In genomic region chr12:48979602-48980388, GRCh38 we compare ENCODE assay signal across 10 cellular contexts. TPM values are rescaled to one million over a fixed set of nuclear protein-coding genes. Genes with fewer than 3 reads are reported as not detected.
A peak's percentile ranks its signal among the peaks of the same experiment; 100 is the strongest.
DNase-seq lines count a peak whose midpoint lies in the region; ATAC-seq, FAIRE-seq and TF ChIP-seq lines count a peak whose summit lies in the region.
"Had no signal": no experiment of that assay in that cellular context is flagged by ENCODE, and none has a peak within 500 bp of the region (broad histone marks: within the 10 kb centered on the region; RNA-seq: fewer than 3 reads in every experiment).

No MANE protein-coding gene starts in this region.

- TF ChIP-seq RAD21 in GM12878 (IDR thresholded peaks at IDR 0.05; ENCODE audit: insufficient read depth, low read depth, low read length): no peak

- 2% methylated on average over 53 of the region's 55 CpGs for WGBS in GM12878 (ENCODE audit: insufficient coverage, insufficient replicate concordance, low lambda C conversion rate, missing lambda C conversion rate)
- 2% methylated on average over 55 of the region's 55 CpGs for WGBS in aorta, 2 donors

- no TSS peak for BruUV-seq in GM12878 (replicated peaks; lab: Mats Ljungman, UMichigan)

- SMC1A ChIA-PET in GM12878 (lab: Charles Lee; ENCODE audit: uncharacterized antibody, unreplicated experiment): interaction anchor here (1.0 to 2.5 kb wide), 5 partner anchors 8 to 127 kb away, joined by 3 to 13 read pairs (median 4); partner anchors contain the start of genes DDX23 and FKBP11

- DNase-seq in stimulated activated CD4-positive, alpha-beta T cell treated with anti-CD3 and anti-CD28 coated beads, Interleukin-4, amount 100 ng/mL, for 24 hours: peak; percentile 26
- DNase-seq in stimulated activated CD4-positive, alpha-beta T cell treated with anti-CD3 and anti-CD28 coated beads, Interleukin-12 subunit alpha, Interleukin-12 subunit beta, amount 100 ng/mL, for 4 hours: no peak
- DNase-seq in GM12878 (ENCODE audit: low read depth, low spot score) (no peak), aorta (peak; percentile 59 to 78)

- RAD21 ChIA-PET in GM12878 (lab: Charles Lee; ENCODE audit: unreplicated experiment): interaction anchor here (0.7 to 3.4 kb wide), 7 partner anchors 9 to 127 kb away, joined by 3 to 22 read pairs (median 6); partner anchors contain the start of genes ARF3, DDX23 and FKBP11

- H3K36me3 ChIP-seq in GM12878 (ENCODE audit: control insufficient read depth in 2 of 2, insufficient read depth in 2 of 2, low read length in 1 of 2) (no peaks in the 10 kb centered on the region), mucosa of stomach (ENCODE audit: control insufficient read depth, insufficient read depth, low read length) (no peaks in the 10 kb centered on the region), aorta (ENCODE audit: control insufficient read depth in 1 of 2, insufficient read depth in 2 of 2, low read length in 1 of 2) (no peaks in the 10 kb centered on the region)

- peaks cover 34% of the 10 kb centered on the region for H3K4me1 ChIP-seq in GM12878 (ENCODE audit: control insufficient read depth, insufficient read depth, low read length)
- peaks cover 46% of the 10 kb centered on the region for H3K4me1 ChIP-seq in mucosa of stomach (ENCODE audit: control insufficient read depth, insufficient read depth, low read length)
- no peaks in the 10 kb centered on the region for H3K4me1 ChIP-seq in aorta (ENCODE audit: control insufficient read depth in 1 of 2, insufficient read depth in 2 of 2, low read length in 2 of 2)

- POLR2A ChIA-PET in GM12878 (lab: Charles Lee): interaction anchor here (1.5 kb wide), 1 partner anchor 22 kb away, joined by 5 read pairs; the partner anchor contains the start of gene ARF3

- peak overlapping the region; percentile 30 for H2AFZ ChIP-seq in GM12878 (ENCODE audit: control insufficient read depth, low read depth, low read length)

- H3K27ac ChIP-seq in GM12878 (ENCODE audit: control insufficient read depth, insufficient read depth) (no peak overlapping the region), aorta (ENCODE audit: low read depth in 1 of 2, low read length in 2 of 2) (no peak overlapping the region)

- H3K27me3 ChIP-seq in GM12878 (replicated peaks in 1 of 2; ENCODE audit: control insufficient read depth in 2 of 2, insufficient read depth in 2 of 2, low read length in 1 of 2) (peaks cover 26 to 39% of the 10 kb centered on the region in 2 experiments), mucosa of stomach (ENCODE audit: control insufficient read depth, insufficient read depth, low read length) (peaks cover 87% of the 10 kb centered on the region), aorta (ENCODE audit: control insufficient read depth in 1 of 2, insufficient read depth in 2 of 2, low read length in 1 of 2) (no peaks in the 10 kb centered on the region)

- H3K4me2 ChIP-seq in GM12878 (ENCODE audit: control insufficient read depth, insufficient read depth): peak overlapping the region; percentile 36

- H3K79me2 ChIP-seq in GM12878 (ENCODE audit: control insufficient read depth, insufficient read depth, low read length): no peaks in the 10 kb centered on the region

- intact Hi-C loops in GM12878 (cut with micrococcal nuclease; ENCODE audit: unreplicated experiment): loop anchor here (1.0 to 2.0 kb wide), 2 partner anchors 55 to 126 kb away; partner anchors contain the start of gene FKBP11
- intact Hi-C loops in aorta (cut with DNase I): no loop called here

- no peak for FAIRE-seq in GM12878 (lab: Jason Lieb, UNC)
- FAIRE-seq: G401.6 had no signal

- TF ChIP-seq EP300 in GM12878 (IDR thresholded peaks at IDR 0.05; ENCODE audit: borderline replicate concordance in 1 of 2, control insufficient read depth in 1 of 2, low read depth in 2 of 2, low read length in 2 of 2): no peak

- no peaks in the 10 kb centered on the region for H3K9me3 ChIP-seq in GM12878 (replicated peaks; ENCODE audit: control insufficient read depth, insufficient read depth, low read length)
- no peaks in the 10 kb centered on the region for H3K9me3 ChIP-seq in mucosa of stomach (ENCODE audit: control insufficient read depth, low read length)
- H3K9me3 ChIP-seq in aorta (ENCODE audit: control insufficient read depth, low read length): no peaks in the 10 kb centered on the region

- H3K4me3 ChIP-seq in GM12878 (peak overlapping the region; percentile 61; the same call in 1 of the 2 replicates), mucosa of stomach (ENCODE audit: low read length) (no peak overlapping the region), aorta (ENCODE audit: low read length in 2 of 2) (peak overlapping the region in 1 of 2 donors; percentile 8)

- no peak for TF ChIP-seq POLR2A in GM12878 (IDR thresholded peaks at IDR 0.05; ENCODE audit: low read depth, low read length)

- H3K9ac ChIP-seq in GM12878 (ENCODE audit: control insufficient read depth, insufficient read depth, low read length) (no peak overlapping the region), mucosa of stomach (ENCODE audit: low read length) (peak overlapping the region; percentile 41)

- ATAC-seq in GM12878 (peak; percentile 9), aorta (ENCODE audit: low FRiP score) (peak; percentile 15), GM18867 (IDR thresholded peaks at IDR 0.05; ENCODE audit: unreplicated experiment) (no peak), HG03045 (IDR thresholded peaks at IDR 0.05; ENCODE audit: unreplicated experiment) (no peak), GM21381 (IDR thresholded peaks at IDR 0.05; ENCODE audit: unreplicated experiment) (no peak)

- in situ Hi-C loops in GM12878 (cut with MboI): no loop called here

- CTCF ChIA-PET in GM12878 (lab: Yijun Ruan, JAX): interaction anchor here (1.0 to 9.5 kb wide), 14 partner anchors 9 to 126 kb away, joined by 3 to 106 read pairs (median 5); partner anchors contain the start of genes ARF3, FKBP11 and RND1

- no peaks in the 10 kb centered on the region; the same call in 1 of the 2 replicates for H4K20me1 ChIP-seq in GM12878 (ENCODE audit: control insufficient read depth, insufficient read depth)

- TF ChIP-seq CTCF in GM12878 (IDR thresholded peaks at IDR 0.05 in 2 of 3, conservative IDR thresholded peaks at IDR 0.05 in 1 of 3; ENCODE audit: control insufficient read depth in 2 of 3, extremely low read depth in 1 of 3, insufficient read depth in 1 of 3, low read depth in 3 of 3, low read length in 3 of 3): no peak

RNA-seq across cellular contexts. Expression of gene WNT1, which starts 1.7 kb away (rescaled TPM):
- not detected in 2 replicates for total RNA-seq in GM12878 (2013; cell fraction: nucleolus; rRNA removed)
- not detected in 2 replicates for total RNA-seq in GM12878 (2014; rRNA removed)
- total RNA-seq in GM12878 (2014; rRNA removed; fragmentation: Illumina TruSeq; extraction: Trizol): not detected in 2 replicates
- total RNA-seq in GM12878 (2021): not detected in 2 replicates
- polyA plus RNA-seq in GM12878 (2011; ENCODE audit: low read depth): not detected
- not detected in 2 replicates for polyA plus RNA-seq in GM12878 (2011; rRNA removed)
- polyA plus RNA-seq in GM12878 (2011; cell fraction: cytosol; rRNA removed): 0.13 TPM in 1 of 2 replicates, not detected in the other
- polyA plus RNA-seq in GM12878 (2011; cell fraction: nucleus; rRNA removed): 0.12 and 0.37 TPM in 2 replicates
- polyA plus RNA-seq in GM12878 (2012): not detected in 2 replicates
- polyA plus RNA-seq in GM12878 (2014; fragmentation: Illumina TruSeq; extraction: Trizol): not detected in 2 replicates
- not detected for polyA plus RNA-seq in GM12878 (2014; fragmentation: Nextera tagmentation; extraction: Ambion mirVana)
- polyA plus RNA-seq in GM12878 (2014; rRNA removed): not detected in 2 replicates
- not detected for polyA plus RNA-seq in GM12878 (2016; fragmentation: Nextera tagmentation; extraction: Ambion mirVana)
- not detected in 2 replicates for polyA minus RNA-seq in GM12878 (2011; rRNA and poly(A)+ RNA removed)
- not detected in 2 replicates for polyA minus RNA-seq in GM12878 (2011; cell fraction: cytosol; rRNA and poly(A)+ RNA removed)
- polyA minus RNA-seq in GM12878 (2011; cell fraction: nucleus; rRNA and poly(A)+ RNA removed): not detected in 2 replicates
- not detected for total RNA-seq in aorta
- not detected for polyA plus RNA-seq in aorta
- total RNA-seq: RPMI7951 had no signal

RNA-seq across cellular contexts. Expression of gene WNT10B, which starts 8.3 kb away (rescaled TPM):
- 2.5 and 2.8 TPM in 2 replicates for total RNA-seq in GM12878 (2013; cell fraction: nucleolus; rRNA removed)
- total RNA-seq in GM12878 (2014; rRNA removed): 0.27 and 0.45 TPM in 2 replicates
- total RNA-seq in GM12878 (2014; rRNA removed; fragmentation: Illumina TruSeq; extraction: Trizol): 0.27 and 0.37 TPM in 2 replicates
- total RNA-seq in GM12878 (2021): 0.61 and 0.95 TPM in 2 replicates
- not detected for polyA plus RNA-seq in GM12878 (2011; ENCODE audit: low read depth)
- 1.1 and 1.5 TPM in 2 replicates for polyA plus RNA-seq in GM12878 (2011; rRNA removed)
- 1.5 and 1.9 TPM in 2 replicates for polyA plus RNA-seq in GM12878 (2011; cell fraction: cytosol; rRNA removed)
- 3.3 and 5.2 TPM in 2 replicates for polyA plus RNA-seq in GM12878 (2011; cell fraction: nucleus; rRNA removed)
- 0.10 and 0.19 TPM in 2 replicates for polyA plus RNA-seq in GM12878 (2012)
- 0.16 and 0.22 TPM in 2 replicates for polyA plus RNA-seq in GM12878 (2014; fragmentation: Illumina TruSeq; extraction: Trizol)
- polyA plus RNA-seq in GM12878 (2014; fragmentation: Nextera tagmentation; extraction: Ambion mirVana): under 1 TPM; 0.09 to 0.10 TPM
- polyA plus RNA-seq in GM12878 (2014; rRNA removed): 0.70 and 0.73 TPM in 2 replicates
- under 1 TPM; 0.21 to 0.46 TPM for polyA plus RNA-seq in GM12878 (2016; fragmentation: Nextera tagmentation; extraction: Ambion mirVana)
- 0.66 and 0.98 TPM in 2 replicates for polyA minus RNA-seq in GM12878 (2011; rRNA and poly(A)+ RNA removed)
- polyA minus RNA-seq in GM12878 (2011; cell fraction: cytosol; rRNA and poly(A)+ RNA removed): 1.3 TPM in 1 of 2 replicates, not detected in the other
- 1.6 and 1.8 TPM in 2 replicates for polyA minus RNA-seq in GM12878 (2011; cell fraction: nucleus; rRNA and poly(A)+ RNA removed)
- total RNA-seq in aorta: 1 to 10 TPM in 1 of 2 donors, under 1 TPM in 1; 0.55 to 4.9 TPM
- polyA plus RNA-seq in aorta: not detected
- total RNA-seq: RPMI7951 had no signal

RNA-seq across cellular contexts. Expression of gene DDN, which starts 19.4 kb away (rescaled TPM):
- 3.6 and 4.6 TPM in 2 replicates for total RNA-seq in GM12878 (2013; cell fraction: nucleolus; rRNA removed)
- total RNA-seq in GM12878 (2014; rRNA removed) (9.6 and 11.4 TPM in 2 replicates), GM12878 (2014; rRNA removed; fragmentation: Illumina TruSeq; extraction: Trizol) (5.1 and 5.5 TPM in 2 replicates), GM12878 (2021) (11.5 and 13.4 TPM in 2 replicates), aorta (under 1 TPM in 1 of 2 donors, not detected in 1; 0.10 TPM)
- 1.5 TPM for polyA plus RNA-seq in GM12878 (2011; ENCODE audit: low read depth)
- polyA plus RNA-seq in GM12878 (2011; rRNA removed) (1.5 and 2.0 TPM in 2 replicates), GM12878 (2014; fragmentation: Illumina TruSeq; extraction: Trizol) (3.0 and 6.1 TPM in 2 replicates), GM12878 (2014; fragmentation: Nextera tagmentation; extraction: Ambion mirVana) (under 1 TPM; 0.10 to 0.22 TPM), GM12878 (2014; rRNA removed) (7.4 and 10.1 TPM in 2 replicates), GM12878 (2016; fragmentation: Nextera tagmentation; extraction: Ambion mirVana) (1 to 10 TPM in 1 of 2 experiments, under 1 TPM in 1; 0.70 to 1.0 TPM), aorta (under 1 TPM in 1 of 2 donors, not detected in 1; 0.50 TPM)
- 2.1 and 2.6 TPM in 2 replicates for polyA plus RNA-seq in GM12878 (2011; cell fraction: cytosol; rRNA removed)
- polyA plus RNA-seq in GM12878 (2011; cell fraction: nucleus; rRNA removed): 4.1 and 5.1 TPM in 2 replicates
- 2.3 and 2.7 TPM in 2 replicates for polyA plus RNA-seq in GM12878 (2012)
- polyA minus RNA-seq in GM12878 (2011; rRNA and poly(A)+ RNA removed): 1.5 and 2.7 TPM in 2 replicates
- polyA minus RNA-seq in GM12878 (2011; cell fraction: cytosol; rRNA and poly(A)+ RNA removed): 1.3 and 1.5 TPM in 2 replicates
- 1.7 and 2.6 TPM in 2 replicates for polyA minus RNA-seq in GM12878 (2011; cell fraction: nucleus; rRNA and poly(A)+ RNA removed)
- total RNA-seq: RPMI7951 had no signal

RNA-seq across cellular contexts. Expression of gene ARF3, which starts 22.5 kb away (rescaled TPM):
- total RNA-seq in GM12878 (2013; cell fraction: nucleolus; rRNA removed): 43.5 and 44.5 TPM in 2 replicates
- total RNA-seq in GM12878 (2014; rRNA removed) (59.2 and 60.3 TPM in 2 replicates), GM12878 (2014; rRNA removed; fragmentation: Illumina TruSeq; extraction: Trizol) (50.3 and 50.4 TPM in 2 replicates), GM12878 (2021) (163 and 169 TPM in 2 replicates), aorta (100 to 1,000 TPM; 153 to 155 TPM)
- polyA plus RNA-seq in GM12878 (2011; ENCODE audit: low read depth): 52.8 TPM
- polyA plus RNA-seq in GM12878 (2011; rRNA removed) (222 and 263 TPM in 2 replicates), GM12878 (2014; fragmentation: Illumina TruSeq; extraction: Trizol) (93.4 and 95.4 TPM in 2 replicates), GM12878 (2014; fragmentation: Nextera tagmentation; extraction: Ambion mirVana) (10 to 100 TPM in 1 of 2 experiments, 1 to 10 TPM in 1; 8.7 to 13.2 TPM), GM12878 (2014; rRNA removed) (85.6 and 94.5 TPM in 2 replicates), GM12878 (2016; fragmentation: Nextera tagmentation; extraction: Ambion mirVana) (10 to 100 TPM; 67.2 to 81.5 TPM), aorta (10 to 100 TPM; 65.3 to 65.5 TPM)
- 280 and 304 TPM in 2 replicates for polyA plus RNA-seq in GM12878 (2011; cell fraction: cytosol; rRNA removed)
- 114 and 134 TPM in 2 replicates for polyA plus RNA-seq in GM12878 (2011; cell fraction: nucleus; rRNA removed)
- 81.3 and 83.4 TPM in 2 replicates for polyA plus RNA-seq in GM12878 (2012)
- polyA minus RNA-seq in GM12878 (2011; rRNA and poly(A)+ RNA removed): 138 and 178 TPM in 2 replicates
- 35.9 and 43.8 TPM in 2 replicates for polyA minus RNA-seq in GM12878 (2011; cell fraction: cytosol; rRNA and poly(A)+ RNA removed)
- polyA minus RNA-seq in GM12878 (2011; cell fraction: nucleus; rRNA and poly(A)+ RNA removed): 16.8 and 38.7 TPM in 2 replicates

RNA-seq across cellular contexts. Expression of gene PRKAG1, which starts 38.8 kb away (rescaled TPM):
- 25.8 and 31.4 TPM in 2 replicates for total RNA-seq in GM12878 (2013; cell fraction: nucleolus; rRNA removed)
- total RNA-seq in GM12878 (2014; rRNA removed): 49.5 and 58.1 TPM in 2 replicates
- 62.6 and 62.8 TPM in 2 replicates for total RNA-seq in GM12878 (2014; rRNA removed; fragmentation: Illumina TruSeq; extraction: Trizol)
- total RNA-seq in GM12878 (2021): 43.7 and 46.4 TPM in 2 replicates
- 46.6 TPM for polyA plus RNA-seq in GM12878 (2011; ENCODE audit: low read depth)
- polyA plus RNA-seq in GM12878 (2011; rRNA removed): 91.6 and 102 TPM in 2 replicates
- 68.6 and 71.3 TPM in 2 replicates for polyA plus RNA-seq in GM12878 (2011; cell fraction: cytosol; rRNA removed)
- 39.9 and 44.5 TPM in 2 replicates for polyA plus RNA-seq in GM12878 (2011; cell fraction: nucleus; rRNA removed)
- polyA plus RNA-seq in GM12878 (2012): 35.3 and 41.2 TPM in 2 replicates
- 80.9 and 102 TPM in 2 replicates for polyA plus RNA-seq in GM12878 (2014; fragmentation: Illumina TruSeq; extraction: Trizol)
- polyA plus RNA-seq in GM12878 (2014; fragmentation: Nextera tagmentation; extraction: Ambion mirVana): 10 to 100 TPM; 61.5 to 70.9 TPM
- polyA plus RNA-seq in GM12878 (2014; rRNA removed): 38.3 and 44.5 TPM in 2 replicates
- 10 to 100 TPM; 58.5 to 60.3 TPM for polyA plus RNA-seq in GM12878 (2016; fragmentation: Nextera tagmentation; extraction: Ambion mirVana)
- polyA minus RNA-seq in GM12878 (2011; rRNA and poly(A)+ RNA removed): 45.2 and 54.1 TPM in 2 replicates
- 14.2 and 23.2 TPM in 2 replicates for polyA minus RNA-seq in GM12878 (2011; cell fraction: cytosol; rRNA and poly(A)+ RNA removed)
- polyA minus RNA-seq in GM12878 (2011; cell fraction: nucleus; rRNA and poly(A)+ RNA removed): 8.8 and 19.9 TPM in 2 replicates
- 10 to 100 TPM; 44.8 to 50.6 TPM for total RNA-seq in aorta
- polyA plus RNA-seq in aorta: 10 to 100 TPM; 48.0 to 57.1 TPM

Comparison
In these comparisons a context has a peak if more than half of its experiments do, and no peak if none do; other contexts are left out.
1. DNase-seq: peak in stimulated activated CD4-positive, alpha-beta T cell treated with anti-CD3 and anti-CD28 coated beads, Interleukin-4, amount 100 ng/mL, for 24 hours (single experiment) and aorta (2 of 2); none in stimulated activated CD4-positive, alpha-beta T cell treated with anti-CD3 and anti-CD28 coated beads, Interleukin-12 subunit alpha, Interleukin-12 subunit beta, amount 100 ng/mL, for 4 hours (single experiment) and GM12878 (single experiment).
2. ATAC-seq: peak in GM12878 (single experiment) and aorta (single experiment); none in GM18867 (single experiment), HG03045 (single experiment) and GM21381 (single experiment).
3. RNA of gene DDN, which starts 19.4 kb away (total RNA-seq): 3.6 to 13.4 TPM in GM12878; 0.10 TPM in aorta; every median in the first group is over 4 times any median in the second.